Comparison of ENCODE assay signal across 33 cellular contexts in the genomic region with DNA sequence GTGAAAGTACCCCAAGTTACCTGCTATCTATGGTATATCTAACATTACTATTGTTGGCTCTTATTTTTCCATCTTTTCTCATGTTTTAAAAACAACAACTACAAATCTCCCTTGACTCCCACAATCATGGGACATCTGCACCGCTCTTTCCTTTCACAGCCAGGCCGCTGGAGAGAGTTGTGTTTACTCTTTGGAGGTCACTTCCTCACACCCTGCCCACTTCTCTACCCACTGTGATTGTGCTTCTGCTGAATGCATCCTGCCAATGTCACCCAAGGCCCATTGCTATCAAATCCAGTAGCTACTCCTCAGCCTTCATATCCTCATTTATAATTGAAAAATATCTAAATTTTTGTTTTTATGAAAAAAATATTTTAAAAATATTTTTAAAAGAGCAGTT. TPM values are rescaled to one million over a fixed set of nuclear protein-coding genes. Genes with fewer than 3 reads are reported as not detected.
"Had no signal": no experiment of that assay in that cellular context is flagged by ENCODE, and none has a peak within 500 bp of the region (broad histone marks: within the 10 kb centered on the region; RNA-seq: fewer than 3 reads in every experiment).

No MANE protein-coding gene starts in this region.

- H3K4me1 Mint-ChIP-seq: neural crest cell; stimulated activated memory B cell treated with anti-CD40 and anti-IgM and Interleukin-4, amounts not matched to agents 10 μg/mL and 1 μg/mL and 100 μg/mL, for 72 hours; T-helper 17 cell had no signal

- H3K27me3 Mint-ChIP-seq: activated CD4-positive, alpha-beta memory T cell treated with anti-CD3 and anti-CD28 coated beads for 36 hours; activated CD4-positive, alpha-beta T cell treated with anti-CD3 and anti-CD28 coated beads, Interleukin-2, amount 10 ng/mL, durations not matched to agents 24 days and 14 days; activated naive CD4-positive, alpha-beta T cell treated with anti-CD3 and anti-CD28 coated beads, Interleukin-2, amount 10 ng/mL, durations not matched to agents 7 days and 5 days; activated naive CD8-positive, alpha-beta T cell treated with anti-CD3 and anti-CD28 coated beads, Interleukin-2, amount 10 ng/mL, durations not matched to agents 7 days and 5 days; activated T-cell treated with anti-CD3 and anti-CD28 coated beads, Interleukin-2, amount 50 U/mL, for 24 hours; stimulated activated memory B cell treated with anti-CD40 and anti-IgM and Interleukin-4, amounts not matched to agents 10 μg/mL and 1 μg/mL and 100 μg/mL, for 72 hours; T-helper 17 cell had no signal

- H3K27ac Mint-ChIP-seq: activated CD4-positive, alpha-beta memory T cell treated with anti-CD3 and anti-CD28 coated beads for 36 hours; activated CD4-positive, alpha-beta T cell treated with anti-CD3 and anti-CD28 coated beads, Interleukin-2, amount 10 ng/mL, durations not matched to agents 24 days and 14 days; activated naive CD4-positive, alpha-beta T cell treated with anti-CD3 and anti-CD28 coated beads, Interleukin-2, amount 10 ng/mL, durations not matched to agents 7 days and 5 days; activated naive CD8-positive, alpha-beta T cell treated with anti-CD3 and anti-CD28 coated beads, Interleukin-2, amount 10 ng/mL, durations not matched to agents 7 days and 5 days; activated T-cell treated with anti-CD3 and anti-CD28 coated beads, Interleukin-2, amount 50 U/mL, for 24 hours; brain; stimulated activated memory B cell treated with anti-CD40 and anti-IgM and Interleukin-4, amounts not matched to agents 10 μg/mL and 1 μg/mL and 100 μg/mL, for 72 hours; T-helper 17 cell had no signal

- H3K36me3 Mint-ChIP-seq: activated CD4-positive, alpha-beta memory T cell treated with anti-CD3 and anti-CD28 coated beads for 36 hours; activated naive CD4-positive, alpha-beta T cell treated with anti-CD3 and anti-CD28 coated beads, Interleukin-2, amount 10 ng/mL, durations not matched to agents 7 days and 5 days; activated naive CD8-positive, alpha-beta T cell treated with anti-CD3 and anti-CD28 coated beads, Interleukin-2, amount 10 ng/mL, durations not matched to agents 7 days and 5 days; brain; stimulated activated memory B cell treated with anti-CD40 and anti-IgM and Interleukin-4, amounts not matched to agents 10 μg/mL and 1 μg/mL and 100 μg/mL, for 72 hours had no signal

- H3K9ac ChIP-seq: parathyroid adenoma had no signal

- H3K27ac ChIP-seq: ascending aorta, cardiac muscle cell, coronary artery, epithelial cell of prostate, esophagus squamous epithelium, left ventricle myocardium inferior, parathyroid adenoma, psoas muscle, sigmoid colon, stomach, thyroid gland, upper lobe of left lung had no signal

- FAIRE-seq: small intestine had no signal

- DNase-seq: activated CD4-positive, alpha-beta memory T cell treated with anti-CD3 and anti-CD28 coated beads for 36 hours; activated CD4-positive, alpha-beta T cell treated with anti-CD3 and anti-CD28 coated beads, Interleukin-2, amount 10 ng/mL, durations not matched to agents 24 days and 14 days; activated CD4-positive, CD25-positive, alpha-beta regulatory T cell treated with anti-CD3 and anti-CD28 coated beads, Interleukin-2, amount 50 U/mL, for 72 hours; activated CD8-positive, alpha-beta memory T cell treated with anti-CD3 and anti-CD28 coated beads, Interleukin-2, amount 50 U/mL, for 4 hours; activated gamma-delta T cell; activated naive CD4-positive, alpha-beta T cell treated with anti-CD3 and anti-CD28 coated beads, Interleukin-2, amount 10 ng/mL, durations not matched to agents 7 days and 5 days; activated naive CD8-positive, alpha-beta T cell treated with anti-CD3 and anti-CD28 coated beads, Interleukin-2, amount 10 ng/mL, durations not matched to agents 7 days and 5 days; activated T-cell treated with anti-CD3 and anti-CD28 coated beads, Interleukin-2, amount 50 U/mL, for 24 hours; esophagus squamous epithelium; foreskin melanocyte; islet precursor cell; left ventricle myocardium inferior; nucleus accumbens; psoas muscle; sigmoid colon; small intestine; stimulated activated CD4-positive, alpha-beta T cell treated with anti-CD3 and anti-CD28 coated beads, Interleukin-1b, Interleukin-23, amount 100 ng/mL, for 48 hours; stimulated activated CD4-positive, alpha-beta T cell treated with anti-CD3 and anti-CD28 coated beads, Interleukin-4, amount 100 ng/mL, for 4 hours; stimulated activated CD8-positive, alpha-beta memory T cell treated with anti-CD3 and anti-CD28 coated beads, Interleukin-4, amount 100 ng/mL, for 48 hours; stomach; T-helper 17 cell; T1000; thyroid gland; upper lobe of left lung had no signal

- H3K9me3 ChIP-seq: ascending aorta, esophagus squamous epithelium, left ventricle myocardium inferior, psoas muscle, sigmoid colon, stomach, thyroid gland, upper lobe of left lung had no signal

- H3K36me3 ChIP-seq: ascending aorta, cardiac muscle cell, esophagus squamous epithelium, left ventricle myocardium inferior, sigmoid colon, stomach, thyroid gland, upper lobe of left lung had no signal

- H3K4me1 ChIP-seq: ascending aorta, parathyroid adenoma, psoas muscle, sigmoid colon, thyroid gland had no signal

- H3K27me3 ChIP-seq: ascending aorta, cardiac muscle cell, esophagus squamous epithelium, sigmoid colon, stomach, thyroid gland, upper lobe of left lung had no signal

- H3K79me2 ChIP-seq: parathyroid adenoma had no signal

- H3K4me3 ChIP-seq: ascending aorta, cardiac muscle cell, coronary artery, esophagus squamous epithelium, left ventricle myocardium inferior, lung, psoas muscle, sigmoid colon, stomach, thyroid gland, upper lobe of left lung had no signal

- H3K9me3 Mint-ChIP-seq: activated CD4-positive, alpha-beta memory T cell treated with anti-CD3 and anti-CD28 coated beads for 36 hours; activated naive CD4-positive, alpha-beta T cell treated with anti-CD3 and anti-CD28 coated beads, Interleukin-2, amount 10 ng/mL, durations not matched to agents 7 days and 5 days; activated naive CD8-positive, alpha-beta T cell treated with anti-CD3 and anti-CD28 coated beads, Interleukin-2, amount 10 ng/mL, durations not matched to agents 7 days and 5 days; activated T-cell treated with anti-CD3 and anti-CD28 coated beads, Interleukin-2, amount 50 U/mL, for 24 hours; stimulated activated memory B cell treated with anti-CD40 and anti-IgM and Interleukin-4, amounts not matched to agents 10 μg/mL and 1 μg/mL and 100 μg/mL, for 72 hours had no signal

- ATAC-seq: psoas muscle; stimulated activated memory B cell treated with anti-CD40 and anti-IgM and Interleukin-4, amounts not matched to agents 10 μg/mL and 1 μg/mL and 100 μg/mL, for 72 hours; T-helper 17 cell had no signal

- H3K4me3 Mint-ChIP-seq: activated CD4-positive, alpha-beta memory T cell treated with anti-CD3 and anti-CD28 coated beads for 36 hours; activated CD4-positive, alpha-beta T cell treated with anti-CD3 and anti-CD28 coated beads, Interleukin-2, amount 10 ng/mL, durations not matched to agents 24 days and 14 days; activated naive CD4-positive, alpha-beta T cell treated with anti-CD3 and anti-CD28 coated beads, Interleukin-2, amount 10 ng/mL, durations not matched to agents 7 days and 5 days; activated naive CD8-positive, alpha-beta T cell treated with anti-CD3 and anti-CD28 coated beads, Interleukin-2, amount 10 ng/mL, durations not matched to agents 7 days and 5 days; activated T-cell treated with anti-CD3 and anti-CD28 coated beads, Interleukin-2, amount 50 U/mL, for 24 hours; brain; neural crest cell; stimulated activated memory B cell treated with anti-CD40 and anti-IgM and Interleukin-4, amounts not matched to agents 10 μg/mL and 1 μg/mL and 100 μg/mL, for 72 hours; T-helper 17 cell had no signal

- H2AFZ ChIP-seq: parathyroid adenoma had no signal

RNA-seq across cellular contexts. Expression of a gene that starts 29.7 kb away (rescaled TPM):
- total RNA-seq: ascending aorta, neural crest cell, psoas muscle, sigmoid colon, T-helper 17 cell had no signal
- polyA plus RNA-seq: psoas muscle had no signal
